1 cellular context compared by ENCODE assay signal in genomic region chr6:3076320-3076719, GRCh38.
TF ChIP-seq lines count a peak whose summit lies in the region.

No MANE protein-coding gene starts in this region.

TF ChIP-seq in H1, 55 proteins besides CTCF, POLR2A, EP300 and RAD21:
- TF ChIP-seq KDM1A (IDR thresholded peaks at IDR 0.05; ENCODE audit: borderline replicate concordance, low read length) (0 out of 2 replicates have a peak, but pooled peaks have one; percentile 46), CHD1 (IDR thresholded peaks at IDR 0.05; ENCODE audit: low read depth, low read length) (no peak)
TF ChIP-seq in H1: peak in this region for 1.
